Comparison of ENCODE assay signal across 9 cellular contexts in the genomic region with DNA sequence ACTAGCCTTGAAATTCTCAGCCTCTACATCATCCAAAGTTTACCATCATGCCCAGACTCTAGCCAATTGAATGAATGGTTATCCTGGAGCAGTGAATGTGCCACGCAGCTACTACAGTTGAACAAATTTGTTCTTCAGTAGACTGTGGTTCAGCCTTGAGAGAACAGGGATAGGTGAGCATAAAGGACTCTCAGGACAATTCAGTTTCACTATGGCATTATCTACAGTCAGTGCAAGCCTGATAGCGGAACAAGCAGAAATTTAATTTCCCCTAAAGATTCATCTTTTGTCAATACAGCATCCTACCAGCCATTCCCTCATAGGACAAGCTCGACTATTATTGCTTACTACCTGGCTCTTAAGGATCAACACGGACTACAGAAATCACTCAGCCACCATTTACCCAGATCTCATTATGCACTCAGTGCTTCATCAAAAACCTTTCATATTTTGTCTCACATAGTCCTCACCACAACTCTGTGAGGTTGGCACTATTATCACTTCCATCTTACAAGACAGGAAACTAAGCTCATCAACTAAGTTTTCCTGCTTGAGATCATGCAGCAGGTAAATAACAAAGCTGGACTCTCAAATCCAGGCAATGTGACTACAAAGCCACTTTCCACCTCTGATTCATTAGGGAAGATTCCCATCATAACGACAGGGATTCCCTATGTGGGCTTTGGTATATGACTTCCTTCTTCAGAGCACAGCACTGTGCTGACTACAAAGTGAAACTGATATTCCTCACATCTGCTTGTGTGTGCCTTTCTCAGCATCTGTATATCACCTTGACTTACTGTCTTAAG.
A peak's percentile ranks its signal among the peaks of the same experiment; 100 is the strongest.
DNase-seq lines count a peak whose midpoint lies in the region; ATAC-seq lines count a peak whose summit lies in the region.
"Had no signal": no experiment of that assay in that cellular context is flagged by ENCODE, and none has a peak within 500 bp of the region (broad histone marks: within the 10 kb centered on the region; RNA-seq: fewer than 3 reads in every experiment).

No MANE protein-coding gene starts in this region.

- peak; percentile 84 to 87 for ATAC-seq in activated CD4-positive, CD25-positive, alpha-beta regulatory T cell treated with anti-CD3 and anti-CD28 coated beads, Interleukin-2, amount 50 U/mL, for 24 hours
- ATAC-seq in GM21825 (IDR thresholded peaks at IDR 0.05; ENCODE audit: unreplicated experiment) (peak; percentile 84), HG03571 (IDR thresholded peaks at IDR 0.05; ENCODE audit: unreplicated experiment) (peak; percentile 84)
- peak; percentile 63 to 81 for ATAC-seq in natural killer cell treated with Interleukin-12 subunit alpha and Interleukin-12 subunit beta and Interleukin-15 and Interleukin-18, amount 100 ng/mL, for 72 hours
- ATAC-seq in stimulated activated memory B cell treated with anti-CD40 and anti-IgM and Interleukin-4, amounts not matched to agents 10 μg/mL and 1 μg/mL and 100 μg/mL, for 72 hours: no peak

- no peak for DNase-seq in activated CD4-positive, CD25-positive, alpha-beta regulatory T cell treated with anti-CD3 and anti-CD28 coated beads, Interleukin-2, amount 50 U/mL, for 72 hours
- no peak for DNase-seq in natural killer cell treated with Interleukin-12 subunit alpha and Interleukin-12 subunit beta and Interleukin-15 and Interleukin-18, amount 100 ng/mL, for 72 hours (ENCODE audit: low spot score)
- DNase-seq in NCI-H2171 (lab: John Stamatoyannopoulos, UW): no peak
- no peak for DNase-seq in NK-92 (lab: John Stamatoyannopoulos, UW; ENCODE audit: unreplicated experiment)
- DNase-seq: NCI-H187 treated with DMSO at 0.1 percent for 48 hours had no signal

- H3K36me3 Mint-ChIP-seq in natural killer cell treated with Interleukin-12 subunit alpha and Interleukin-12 subunit beta and Interleukin-15 and Interleukin-18, amount 100 ng/mL, for 72 hours: no peaks in the 10 kb centered on the region
- H3K36me3 Mint-ChIP-seq in stimulated activated memory B cell treated with anti-CD40 and anti-IgM and Interleukin-4, amounts not matched to agents 10 μg/mL and 1 μg/mL and 100 μg/mL, for 72 hours: no peaks in the 10 kb centered on the region

- H3K9me3 Mint-ChIP-seq in natural killer cell treated with Interleukin-12 subunit alpha and Interleukin-12 subunit beta and Interleukin-15 and Interleukin-18, amount 100 ng/mL, for 72 hours: no peaks in the 10 kb centered on the region
- no peaks in the 10 kb centered on the region for H3K9me3 Mint-ChIP-seq in stimulated activated memory B cell treated with anti-CD40 and anti-IgM and Interleukin-4, amounts not matched to agents 10 μg/mL and 1 μg/mL and 100 μg/mL, for 72 hours

- H3K27me3 Mint-ChIP-seq in natural killer cell treated with Interleukin-12 subunit alpha and Interleukin-12 subunit beta and Interleukin-15 and Interleukin-18, amount 100 ng/mL, for 72 hours: no peaks in the 10 kb centered on the region
- no peaks in the 10 kb centered on the region for H3K27me3 Mint-ChIP-seq in stimulated activated memory B cell treated with anti-CD40 and anti-IgM and Interleukin-4, amounts not matched to agents 10 μg/mL and 1 μg/mL and 100 μg/mL, for 72 hours

- peak overlapping the region; percentile 38 to 61 for H3K27ac Mint-ChIP-seq in natural killer cell treated with Interleukin-12 subunit alpha and Interleukin-12 subunit beta and Interleukin-15 and Interleukin-18, amount 100 ng/mL, for 72 hours
- H3K27ac Mint-ChIP-seq in stimulated activated memory B cell treated with anti-CD40 and anti-IgM and Interleukin-4, amounts not matched to agents 10 μg/mL and 1 μg/mL and 100 μg/mL, for 72 hours: no peak overlapping the region

- H3K4me3 Mint-ChIP-seq in natural killer cell treated with Interleukin-12 subunit alpha and Interleukin-12 subunit beta and Interleukin-15 and Interleukin-18, amount 100 ng/mL, for 72 hours: peak overlapping the region; percentile 71
- no peak overlapping the region for H3K4me3 Mint-ChIP-seq in stimulated activated memory B cell treated with anti-CD40 and anti-IgM and Interleukin-4, amounts not matched to agents 10 μg/mL and 1 μg/mL and 100 μg/mL, for 72 hours

- H3K4me1 Mint-ChIP-seq in natural killer cell treated with Interleukin-12 subunit alpha and Interleukin-12 subunit beta and Interleukin-15 and Interleukin-18, amount 100 ng/mL, for 72 hours (ENCODE audit: low read depth in 2 of 2): peaks cover 15 to 18% of the 10 kb centered on the region in 2 donors
- peaks cover 6% of the 10 kb centered on the region for H3K4me1 Mint-ChIP-seq in stimulated activated memory B cell treated with anti-CD40 and anti-IgM and Interleukin-4, amounts not matched to agents 10 μg/mL and 1 μg/mL and 100 μg/mL, for 72 hours
